12 cellular contexts compared by ENCODE assay signal in the genomic region with DNA sequence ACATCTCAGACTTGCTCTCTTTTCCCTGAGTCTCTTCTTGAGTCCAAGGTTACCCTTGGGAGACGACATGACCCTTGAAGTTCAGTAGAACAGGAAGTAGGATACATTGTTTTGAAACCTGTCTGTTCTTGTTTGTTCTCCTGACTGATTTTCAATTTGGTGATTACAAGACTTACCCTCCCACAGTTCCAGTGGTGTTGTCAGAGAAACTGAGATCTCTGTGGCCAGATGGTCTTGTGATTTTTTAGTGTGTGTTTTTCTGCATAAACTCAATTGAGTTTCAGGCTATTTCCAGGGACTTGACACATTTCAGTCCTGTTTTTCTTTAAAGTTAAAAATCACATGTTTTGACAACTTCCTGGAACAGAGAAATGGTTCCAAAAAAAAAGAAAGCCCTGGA. TPM values are rescaled to one million over a fixed set of nuclear protein-coding genes. Genes with fewer than 3 reads are reported as not detected.
A peak's percentile ranks its signal among the peaks of the same experiment; 100 is the strongest.
DNase-seq lines count a peak whose midpoint lies in the region; ATAC-seq, FAIRE-seq and TF ChIP-seq lines count a peak whose summit lies in the region.
"Had no signal": no experiment of that assay in that cellular context is flagged by ENCODE, and none has a peak within 500 bp of the region (broad histone marks: within the 10 kb centered on the region; RNA-seq: fewer than 3 reads in every experiment).

No MANE protein-coding gene starts in this region.

- H3K9me3 ChIP-seq in K562 (replicated peaks; ENCODE audit: control insufficient read depth, insufficient read depth, low read depth, low read length): no peaks in the 10 kb centered on the region
- H3K9me3 ChIP-seq: right lobe of liver had no signal

- no peak overlapping the region for H3K4me3 Mint-ChIP-seq in effector memory CD8-positive, alpha-beta T cell

- peak; percentile 32 for DNase-seq in DMS53 (lab: John Stamatoyannopoulos, UW)
- DNase-seq in DMS53 treated with DMSO at 0.1 percent for 48 hours (lab: John Stamatoyannopoulos, UW; ENCODE audit: unreplicated experiment): no peak
- peak; percentile 39 for DNase-seq in GM20000 (ENCODE audit: low spot score)
- no peak for DNase-seq in K562 (ENCODE audit: extremely low read depth in 1 of 4, low spot score in 3 of 4)
- DNase-seq in NOMO-1 treated with dmso at 0.1 percent for 144 hours (lab: John Stamatoyannopoulos, UW; ENCODE audit: unreplicated experiment): no peak
- no peak for DNase-seq in effector memory CD8-positive, alpha-beta T cell
- no peak for DNase-seq in NCI-H2196 treated with DMSO at 0.1 percent for 48 hours (lab: John Stamatoyannopoulos, UW; ENCODE audit: unreplicated experiment)
- DNase-seq: NCI-H1048, right lobe of liver had no signal

- no peaks in the 10 kb centered on the region for H3K9me1 ChIP-seq in K562 (ENCODE audit: control insufficient read depth, insufficient read depth, low read length)

- TF ChIP-seq EP300 in K562 (IDR thresholded peaks at IDR 0.05; ENCODE audit: low read length): no peak

- no peak for TF ChIP-seq POLR2A in K562 (conservative IDR thresholded peaks at IDR 0.05)

- no TSS peak for BruUV-seq in K562 (replicated peaks; lab: Mats Ljungman, UMichigan)

- no peak overlapping the region for H3K27ac ChIP-seq in K562 (ENCODE audit: extremely low read depth, low read depth, low read length)
- H3K27ac ChIP-seq: 22Rv1, right lobe of liver had no signal

- no peaks in the 10 kb centered on the region for H4K20me1 ChIP-seq in K562 (replicated peaks; ENCODE audit: control insufficient read depth, insufficient read depth, low read length)

- in situ Hi-C loops in K562 (cut with MboI): no loop called here

- H3K9me3 Mint-ChIP-seq in effector memory CD8-positive, alpha-beta T cell: no peaks in the 10 kb centered on the region

- WGBS in K562 (ENCODE audit: insufficient coverage, low coverage, missing lambda C conversion rate): 36% methylated on average over 1 of the region's 1 CpG

- peak; percentile 39 for ATAC-seq in HG02981 (IDR thresholded peaks at IDR 0.05; ENCODE audit: unreplicated experiment)
- ATAC-seq in K562: no peak
- no peak for ATAC-seq in effector memory CD8-positive, alpha-beta T cell (replicated peaks)
- ATAC-seq: right lobe of liver had no signal

- H3K4me2 ChIP-seq in K562 (ENCODE audit: insufficient read depth, low read length): no peak overlapping the region

- H3K4me1 Mint-ChIP-seq in effector memory CD8-positive, alpha-beta T cell (ENCODE audit: low read depth in 2 of 2): peaks cover 24 to 44% of the 10 kb centered on the region in 2 donors

- POLR2A ChIA-PET in K562 (lab: Yijun Ruan, JAX): interaction anchor here (0.6 to 0.9 kb wide), 2 partner anchors 8 to 89 kb away, joined by 3 read pairs; no protein-coding TSS in a partner anchor

- no peak overlapping the region for H3K9ac ChIP-seq in K562 (ENCODE audit: insufficient read depth in 1 of 2, low read depth in 2 of 2, low read length in 2 of 2)

- H3K4me3 ChIP-seq in K562: no peak overlapping the region
- H3K4me3 ChIP-seq: right lobe of liver had no signal

- intact Hi-C loops in K562 (cut with micrococcal nuclease): no loop called here

- no peaks in the 10 kb centered on the region for H3K27me3 Mint-ChIP-seq in effector memory CD8-positive, alpha-beta T cell

- no peak for TF ChIP-seq CTCF in GM20000 (IDR thresholded peaks at IDR 0.05; ENCODE audit: extremely low read depth, missing control alignments)
- no peak for TF ChIP-seq CTCF in K562 (IDR thresholded peaks at IDR 0.05 in 2 of 3, conservative IDR thresholded peaks at IDR 0.05 in 1 of 3; ENCODE audit: insufficient read depth in 2 of 3, low read depth in 1 of 3, low read length in 3 of 3)

- FAIRE-seq in K562 (lab: Jason Lieb, UNC): no peak
- FAIRE-seq: urothelium cell line had no signal

- no peak overlapping the region for H2AFZ ChIP-seq in K562 (ENCODE audit: low read depth, low read length)

- CTCF ChIA-PET in K562 (lab: Yijun Ruan, JAX; ENCODE audit: low intra/inter-chr PET ratio): no interaction called here

- no peaks in the 10 kb centered on the region for H3K27me3 ChIP-seq in K562 (ENCODE audit: control insufficient read depth in 2 of 2, insufficient read depth in 2 of 2, low read length in 2 of 2)
- H3K27me3 ChIP-seq: right lobe of liver had no signal

- H3K36me3 Mint-ChIP-seq in effector memory CD8-positive, alpha-beta T cell (ENCODE audit: insufficient read depth): peaks cover 89% of the 10 kb centered on the region

- H3K27ac Mint-ChIP-seq in effector memory CD8-positive, alpha-beta T cell: no peak overlapping the region

- TF ChIP-seq RAD21 in K562 (CRISPR knock-in tag; conservative IDR thresholded peaks at IDR 0.05 in 1 of 2, IDR thresholded peaks at IDR 0.05 in 1 of 2): no peak

- H3K79me2 ChIP-seq in K562 (ENCODE audit: control insufficient read depth, insufficient read depth, low read length): no peaks in the 10 kb centered on the region

- peaks cover 73% of the 10 kb centered on the region for H3K36me3 ChIP-seq in K562 (ENCODE audit: control insufficient read depth, insufficient read depth, low read length)
- H3K36me3 ChIP-seq: right lobe of liver had no signal

- H3K4me1 ChIP-seq in K562 (replicated peaks in 1 of 2; ENCODE audit: control insufficient read depth in 2 of 2, insufficient read depth in 2 of 2, low read length in 2 of 2): no peaks in the 10 kb centered on the region
- H3K4me1 ChIP-seq: right lobe of liver had no signal

TF ChIP-seq in K562, 482 proteins besides CTCF, POLR2A, EP300 and RAD21:
- TF ChIP-seq, protein P1, sequence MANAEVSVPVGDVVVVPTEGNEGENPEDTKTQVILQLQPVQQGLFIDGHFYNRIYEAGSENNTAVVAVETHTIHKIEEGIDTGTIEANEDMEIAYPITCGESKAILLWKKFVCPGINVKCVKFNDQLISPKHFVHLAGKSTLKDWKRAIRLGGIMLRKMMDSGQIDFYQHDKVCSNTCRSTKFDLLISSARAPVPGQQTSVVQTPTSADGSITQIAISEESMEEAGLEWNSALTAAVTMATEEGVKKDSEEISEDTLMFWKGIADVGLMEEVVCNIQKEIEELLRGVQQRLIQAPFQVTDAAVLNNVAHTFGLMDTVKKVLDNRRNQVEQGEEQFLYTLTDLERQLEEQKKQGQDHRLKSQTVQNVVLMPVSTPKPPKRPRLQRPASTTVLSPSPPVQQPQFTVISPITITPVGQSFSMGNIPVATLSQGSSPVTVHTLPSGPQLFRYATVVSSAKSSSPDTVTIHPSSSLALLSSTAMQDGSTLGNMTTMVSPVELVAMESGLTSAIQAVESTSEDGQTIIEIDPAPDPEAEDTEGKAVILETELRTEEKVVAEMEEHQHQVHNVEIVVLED (CRISPR knock-in tag; IDR thresholded peaks at IDR 0.05): no peak
- TF ChIP-seq ESRRA (IDR thresholded peaks at IDR 0.05; ENCODE audit: borderline replicate concordance, low read depth) (peak; percentile 42; the same call in 1 of the 2 replicates), ZNF232 (CRISPR knock-in tag; IDR thresholded peaks at IDR 0.05) (0 out of 2 replicates have a peak, but pooled peaks have one; percentile 49), ZNF431 (CRISPR knock-in tag; IDR thresholded peaks at IDR 0.05) (no peak), SOX6 (IDR thresholded peaks at IDR 0.05) (peak; percentile 17; the same call in 1 of the 2 replicates)

RNA-seq across cellular contexts. Expression of a gene that starts 22.3 kb away (rescaled TPM):
- 56.0 and 57.2 TPM in 2 replicates for total RNA-seq in K562 (2011; cell fraction: chromatin; rRNA removed; ENCODE audit: low replicate concordance)
- 34.2 and 36.7 TPM in 2 replicates for total RNA-seq in K562 (2011; cell fraction: nucleolus; rRNA removed)
- total RNA-seq in K562 (2011; cell fraction: nucleoplasm; rRNA removed): 33.4 and 37.5 TPM in 2 replicates
- total RNA-seq in K562 (2014; rRNA removed) (31.4 and 31.6 TPM in 2 replicates), K562 (2014; rRNA removed; fragmentation: Illumina TruSeq; extraction: Trizol) (30.6 and 37.7 TPM in 2 replicates), K562 (2015; rRNA removed; fragmentation: Illumina TruSeq; extraction: Trizol) (37.7 and 42.5 TPM in 2 replicates), K562 (2021) (33.7 and 35.4 TPM in 2 replicates)
- polyA plus RNA-seq in K562 (2011; rRNA removed) (22.8 and 24.6 TPM in 2 replicates), K562 (2014; fragmentation: Illumina TruSeq; extraction: Trizol) (29.0 and 32.3 TPM in 2 replicates), K562 (2014; fragmentation: Nextera tagmentation; extraction: Ambion mirVana) (1 to 10 TPM; 5.3 to 6.2 TPM), K562 (2014; rRNA removed) (10.7 and 12.9 TPM in 2 replicates)
- 13.7 and 24.1 TPM in 2 replicates for polyA plus RNA-seq in K562 (2011; cell fraction: cytosol; rRNA removed)
- 14.5 and 21.4 TPM in 2 replicates for polyA plus RNA-seq in K562 (2011; cell fraction: nucleus; rRNA removed)
- polyA plus RNA-seq in K562 (2012): 19.0 and 36.2 TPM in 2 replicates
- polyA minus RNA-seq in K562 (2011; rRNA and poly(A)+ RNA removed): 85.5 and 93.3 TPM in 2 replicates
- polyA minus RNA-seq in K562 (2011; cell fraction: cytosol; rRNA and poly(A)+ RNA removed): 52.8 and 61.1 TPM in 2 replicates
- polyA minus RNA-seq in K562 (2011; cell fraction: nucleus; rRNA and poly(A)+ RNA removed): 68.7 and 79.4 TPM in 2 replicates

Comparison
In these comparisons a context has a peak if more than half of its experiments do, and no peak if none do; other contexts are left out.
1. DNase-seq: peak in DMS53 (single experiment) and GM20000 (single experiment); none in DMS53 treated with DMSO at 0.1 percent for 48 hours (single experiment), K562 (0 of 4), NOMO-1 treated with dmso at 0.1 percent for 144 hours (single experiment), effector memory CD8-positive, alpha-beta T cell (0 of 3) and NCI-H2196 treated with DMSO at 0.1 percent for 48 hours (single experiment).